17 cellular contexts compared by ENCODE assay signal in the genomic region with DNA sequence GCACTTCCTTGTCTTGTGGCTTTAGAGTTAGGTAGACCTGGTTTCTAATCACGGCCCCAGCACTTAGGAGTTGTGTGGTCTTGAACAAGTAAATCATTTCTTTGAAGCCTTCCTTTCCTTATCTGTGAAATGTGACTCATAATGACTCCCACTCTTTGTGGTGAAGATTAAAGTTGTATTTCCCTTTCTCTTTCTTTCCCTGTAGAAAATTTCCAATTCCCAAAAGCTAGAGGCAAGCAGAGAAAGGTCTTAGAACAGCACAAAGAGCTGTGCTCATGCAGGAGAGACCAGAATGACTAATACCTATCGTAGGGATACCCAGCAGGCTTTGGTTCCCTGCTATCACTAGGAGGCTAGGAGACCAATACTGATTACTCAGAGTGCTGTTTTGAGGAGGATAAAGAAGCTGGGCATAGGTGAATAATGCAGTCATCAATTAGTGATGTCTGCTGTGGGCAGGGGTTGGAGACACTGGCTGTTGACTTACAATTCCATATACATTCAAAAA.
DNase-seq lines count a peak whose midpoint lies in the region; ATAC-seq and TF ChIP-seq lines count a peak whose summit lies in the region.
"Had no signal": no experiment of that assay in that cellular context is flagged by ENCODE, and none has a peak within 500 bp of the region (broad histone marks: within the 10 kb centered on the region; RNA-seq: fewer than 3 reads in every experiment).

No MANE protein-coding gene starts in this region.

- no peak for TF ChIP-seq CTCF in AG10803 (conservative IDR thresholded peaks at IDR 0.05; ENCODE audit: low read length)
- TF ChIP-seq CTCF in brain microvascular endothelial cell (IDR thresholded peaks at IDR 0.05; ENCODE audit: low read depth, low read length, missing control alignments): no peak
- TF ChIP-seq CTCF in lung (IDR thresholded peaks at IDR 0.05; ENCODE audit: control extremely low read depth, extremely low read depth): no peak

- DNase-seq in AG10803 (ENCODE audit: low read depth) (peak; percentile 24), brain microvascular endothelial cell (peak; percentile 96), lung (ENCODE audit: low spot score) (no peak), NCI-H510A (lab: John Stamatoyannopoulos, UW) (no peak), middle frontal gyrus (ENCODE audit: extremely low spot score, low spot score) (no peak), substantia nigra (lab: John Stamatoyannopoulos, UW) (no peak)
- DNase-seq: activated CD4-positive, alpha-beta memory T cell treated with anti-CD3 and anti-CD28 coated beads, Interleukin-2, amount 10 ng/mL, durations not matched to agents 7 days and 5 days; activated naive CD8-positive, alpha-beta T cell treated with anti-CD3 and anti-CD28 coated beads, Interleukin-2, amount 10 ng/mL, durations not matched to agents 7 days and 5 days; immature natural killer cell; NCI-H510A treated with DMSO at 0.1 percent for 48 hours; occipital lobe; stimulated activated CD4-positive, alpha-beta T cell treated with anti-CD3 and anti-CD28 coated beads, Interleukin-4, amount 100 ng/mL, for 24 hours had no signal

- peak overlapping the region; percentile 26 for H3K27ac ChIP-seq in HUES48 (ENCODE audit: low read depth, low read length)
- no peak overlapping the region for H3K27ac ChIP-seq in brain microvascular endothelial cell
- no peak overlapping the region for H3K27ac ChIP-seq in lung (ENCODE audit: low read depth in 1 of 2, low read length in 1 of 2)
- no peak overlapping the region for H3K27ac ChIP-seq in substantia nigra (ENCODE audit: low read depth, low read length, poor library complexity, severe bottlenecking)
- H3K27ac ChIP-seq: C4-2B, thoracic aorta had no signal

- 51 to 65% methylated on average over 2 of the region's 2 CpGs for WGBS in lung, 2 donors

- no peak overlapping the region for H3K9ac ChIP-seq in HUES48 (ENCODE audit: low read depth, low read length)

- H3K36me3 ChIP-seq in HUES48 (ENCODE audit: control insufficient read depth, insufficient read depth, low read length) (no peaks in the 10 kb centered on the region; the same call in 1 of the 2 replicates), brain microvascular endothelial cell (replicated peaks) (no peaks in the 10 kb centered on the region), lung (ENCODE audit: control insufficient read depth in 2 of 2, insufficient read depth in 2 of 2, low read length in 2 of 2) (peaks cover 0 to 2% of the 10 kb centered on the region in 2 donors)
- H3K36me3 ChIP-seq: HAP-1, thoracic aorta had no signal

- ATAC-seq in lung (ENCODE audit: insufficient read depth, low FRiP score): peak; percentile 62
- no peak for ATAC-seq in GM19452 (IDR thresholded peaks at IDR 0.05; ENCODE audit: unreplicated experiment)

- in situ Hi-C loops in brain microvascular endothelial cell (cut with HindIII; ENCODE audit: low pct_ligation_motif_present, low sequenced_read_pairs): no loop called here

- no peaks in the 10 kb centered on the region for H3K9me3 ChIP-seq in HUES48 (ENCODE audit: control insufficient read depth, insufficient read depth, low read length)
- peaks cover 0 to 2% of the 10 kb centered on the region in 2 donors for H3K9me3 ChIP-seq in lung (ENCODE audit: control insufficient read depth in 2 of 2, insufficient read depth in 1 of 2, low read length in 1 of 2)
- H3K9me3 ChIP-seq: thoracic aorta had no signal

- H3K4me1 ChIP-seq in HUES48 (ENCODE audit: control insufficient read depth, insufficient read depth, low read length): peaks cover 7% of the 10 kb centered on the region
- H3K4me1 ChIP-seq in lung (ENCODE audit: control insufficient read depth in 2 of 2, insufficient read depth in 2 of 2, low read length in 2 of 2): peaks cover 0 to 3% of the 10 kb centered on the region in 2 donors
- H3K4me1 ChIP-seq: HAP-1 had no signal

- H3K4me3 ChIP-seq in AG10803 (ENCODE audit: low read length): no peak overlapping the region
- H3K4me3 ChIP-seq in HUES48 (ENCODE audit: low read depth, low read length): no peak overlapping the region
- no peak overlapping the region for H3K4me3 ChIP-seq in brain microvascular endothelial cell (ENCODE audit: low read depth, low read length)
- no peak overlapping the region for H3K4me3 ChIP-seq in lung
- H3K4me3 ChIP-seq: HAP-1, thoracic aorta had no signal

- H3K27me3 ChIP-seq in HUES48 (ENCODE audit: control insufficient read depth, insufficient read depth, low read length) (no peaks in the 10 kb centered on the region), brain microvascular endothelial cell (replicated peaks) (no peaks in the 10 kb centered on the region), lung (ENCODE audit: control insufficient read depth, insufficient read depth) (no peaks in the 10 kb centered on the region)

Comparison
In these comparisons a context has a peak if more than half of its experiments do, and no peak if none do; other contexts are left out.
1. DNase-seq: peak in AG10803 (single experiment) and brain microvascular endothelial cell (single experiment); none in lung (single experiment), NCI-H510A (single experiment), middle frontal gyrus (single experiment) and substantia nigra (0 of 49).